ENCODE assay signal across 21 cellular contexts in genomic region chr17:72879877-72880276, GRCh38.
"Had no signal": no experiment of that assay in that cellular context is flagged by ENCODE, and none has a peak within 500 bp of the region (broad histone marks: within the 10 kb centered on the region; RNA-seq: fewer than 3 reads in every experiment).

No MANE protein-coding gene starts in this region.

- H3K36me3 ChIP-seq: SJCRH30 had no signal

- H3K9ac ChIP-seq: KMS-11 had no signal

- ATAC-seq: Right ventricle myocardium inferior, SK-N-SH treated with all-trans-retinoic acid at 6 μM for 48 hours had no signal

- H3K4me1 ChIP-seq: SJCRH30 had no signal

- H3K4me3 ChIP-seq: SJCRH30 had no signal

- H3K27ac ChIP-seq: HL-60, KMS-11, RWPE1, SJCRH30 had no signal

- DNase-seq: Kasumi-1, NCI-H1092, NCI-H1105 treated with DMSO at 0.1 percent for 48 hours, NCI-H1417 treated with DMSO at 0.1 percent for 48 hours, NCI-H146, NCI-H1694 treated with DMSO at 0.1 percent for 48 hours, NCI-H2029, NCI-H2081 treated with DMSO at 0.1 percent for 48 hours, NCI-H2171, NCI-H446, NCI-H510A, NCI-H524 treated with DMSO at 0.1 percent for 48 hours, NCI-H69, NCI-H774, SHP77 treated with DMSO at 0.1 percent for 48 hours, SJCRH30 had no signal

- H3K27me3 ChIP-seq: SJCRH30 had no signal

- H3K4me2 ChIP-seq: KMS-11 had no signal
